Comparison of ENCODE assay signal across 25 cellular contexts in the genomic region with DNA sequence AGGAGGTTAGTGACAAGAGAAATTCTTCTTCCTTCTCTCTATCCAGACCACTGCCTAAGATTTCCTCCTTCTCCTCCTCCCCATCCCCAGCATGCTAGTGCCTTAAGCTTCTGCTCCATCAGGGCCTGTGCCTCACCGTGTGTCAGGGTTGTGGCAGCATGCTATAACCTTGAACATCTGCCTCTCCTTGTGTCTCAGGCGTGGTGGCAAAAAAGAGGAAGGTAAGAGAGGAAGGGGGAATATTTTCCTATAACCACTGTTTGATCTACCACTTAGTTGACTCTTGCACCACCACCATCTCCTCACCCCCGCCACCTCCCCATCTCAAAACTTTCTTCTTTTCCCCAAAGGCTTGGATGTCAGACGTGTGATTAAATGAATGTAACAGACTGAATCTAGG. TPM values are rescaled to one million over a fixed set of nuclear protein-coding genes. Genes with fewer than 3 reads are reported as not detected.
DNase-seq lines count a peak whose midpoint lies in the region; ATAC-seq and TF ChIP-seq lines count a peak whose summit lies in the region.
"Had no signal": no experiment of that assay in that cellular context is flagged by ENCODE, and none has a peak within 500 bp of the region (broad histone marks: within the 10 kb centered on the region; RNA-seq: fewer than 3 reads in every experiment).

No MANE protein-coding gene starts in this region.

- peak overlapping the region; percentile 45 for H3K4me2 ChIP-seq in SU-DHL-6 (ENCODE audit: low read depth, low read length, poor library complexity, severe bottlenecking)

- no peak overlapping the region for H3K4me3 Mint-ChIP-seq in stimulated activated naive B cell treated with anti-CD40 and anti-IgM and Interleukin-4, amounts not matched to agents 10 μg/mL and 1 μg/mL and 100 μg/mL, for 72 hours
- H3K4me3 Mint-ChIP-seq in chondrocyte (ENCODE audit: unreplicated experiment): no peak overlapping the region
- H3K4me3 Mint-ChIP-seq: activated CD4-positive, alpha-beta T cell treated with anti-CD3 and anti-CD28 coated beads, Interleukin-2, amount 10 ng/mL, durations not matched to agents 24 days and 14 days; activated naive CD8-positive, alpha-beta T cell treated with anti-CD3 and anti-CD28 coated beads for 36 hours; CD4-positive, CD25-positive, alpha-beta regulatory T cell; HFFc6; nephron progenitor cell had no signal

- peak overlapping the region; percentile 42 for H3K9ac ChIP-seq in SU-DHL-6 (ENCODE audit: low read length)

- H3F3A ChIP-seq in SU-DHL-6 (ENCODE audit: insufficient read depth): peaks cover 59% of the 10 kb centered on the region

- H3K27ac ChIP-seq in SU-DHL-6 (ENCODE audit: low read depth, low read length) (peak overlapping the region; percentile 87), WERI-Rb-1 (no peak overlapping the region)
- H3K27ac ChIP-seq: gastrocnemius medialis, testis had no signal

- no peaks in the 10 kb centered on the region for H3K9me3 Mint-ChIP-seq in stimulated activated naive B cell treated with anti-CD40 and anti-IgM and Interleukin-4, amounts not matched to agents 10 μg/mL and 1 μg/mL and 100 μg/mL, for 72 hours
- H3K9me3 Mint-ChIP-seq in chondrocyte (ENCODE audit: low read depth): no peaks in the 10 kb centered on the region
- H3K9me3 Mint-ChIP-seq: activated CD4-positive, alpha-beta T cell treated with anti-CD3 and anti-CD28 coated beads, Interleukin-2, amount 10 ng/mL, durations not matched to agents 24 days and 14 days; activated naive CD8-positive, alpha-beta T cell treated with anti-CD3 and anti-CD28 coated beads for 36 hours; CD4-positive, CD25-positive, alpha-beta regulatory T cell; HFFc6; nephron progenitor cell had no signal

- peak overlapping the region; percentile 1 for H3K27ac Mint-ChIP-seq in stimulated activated naive B cell treated with anti-CD40 and anti-IgM and Interleukin-4, amounts not matched to agents 10 μg/mL and 1 μg/mL and 100 μg/mL, for 72 hours
- H3K27ac Mint-ChIP-seq in chondrocyte (ENCODE audit: unreplicated experiment): no peak overlapping the region
- H3K27ac Mint-ChIP-seq: activated CD4-positive, alpha-beta T cell treated with anti-CD3 and anti-CD28 coated beads, Interleukin-2, amount 10 ng/mL, durations not matched to agents 24 days and 14 days; activated naive CD8-positive, alpha-beta T cell treated with anti-CD3 and anti-CD28 coated beads for 36 hours; CD4-positive, CD25-positive, alpha-beta regulatory T cell; HFFc6; nephron progenitor cell had no signal

- H3K9me2 ChIP-seq in SU-DHL-6 (replicated peaks; ENCODE audit: insufficient read depth, low read length): no peaks in the 10 kb centered on the region

- peaks cover 1 to 14% of the 10 kb centered on the region in 2 donors for H3K36me3 Mint-ChIP-seq in stimulated activated naive B cell treated with anti-CD40 and anti-IgM and Interleukin-4, amounts not matched to agents 10 μg/mL and 1 μg/mL and 100 μg/mL, for 72 hours
- no peaks in the 10 kb centered on the region for H3K36me3 Mint-ChIP-seq in chondrocyte (ENCODE audit: low read depth)
- H3K36me3 Mint-ChIP-seq: CD4-positive, CD25-positive, alpha-beta regulatory T cell had no signal

- ATAC-seq in stimulated activated naive B cell treated with anti-CD40 and anti-IgM and Interleukin-4, amounts not matched to agents 10 μg/mL and 1 μg/mL and 100 μg/mL, for 72 hours (replicated peaks): peak; percentile 36 to 60
- ATAC-seq: gastrocnemius medialis, SK-N-SH treated with all-trans-retinoic acid at 6 μM for 48 hours had no signal

- peak; percentile 77 for DNase-seq in SIG-M5 treated with dmso at 0.1 percent for 504 hours (lab: John Stamatoyannopoulos, UW; ENCODE audit: unreplicated experiment)
- no peak for DNase-seq in SIG-M5 (lab: John Stamatoyannopoulos, UW)
- peak; percentile 49 for DNase-seq in NOMO-1 treated with DMSO at 0.1 percent for 48 hours (lab: John Stamatoyannopoulos, UW; ENCODE audit: unreplicated experiment)
- DNase-seq in stimulated activated naive B cell treated with anti-CD40 and anti-IgM and Interleukin-4, amounts not matched to agents 10 μg/mL and 1 μg/mL and 100 μg/mL, for 72 hours: no peak
- DNase-seq in chondrocyte (ENCODE audit: low spot score): no peak
- DNase-seq in WERI-Rb-1: no peak
- no peak for DNase-seq in stimulated activated CD4-positive, alpha-beta T cell treated with anti-CD3 and anti-CD28 coated beads, Interleukin-12 subunit alpha, Interleukin-12 subunit beta, amount 100 ng/mL, for 4 hours
- DNase-seq: 8988T; activated CD4-positive, alpha-beta T cell treated with anti-CD3 and anti-CD28 coated beads, Interleukin-2, amount 10 ng/mL, durations not matched to agents 24 days and 14 days; activated naive CD8-positive, alpha-beta T cell treated with anti-CD3 and anti-CD28 coated beads for 36 hours; aorta; CD4-positive, CD25-positive, alpha-beta regulatory T cell; DND-41; gastrocnemius medialis; HFFc6; NCI-H1417; NCI-H2029 treated with DMSO at 0.1 percent for 48 hours; NCI-H526 treated with DMSO at 0.1 percent for 48 hours; nephron progenitor cell; NK-92 treated with Interleukin-12 subunit alpha and Interleukin-12 subunit beta, amount 100 ng/mL, for 24 hours; stimulated activated naive CD4-positive, alpha-beta T cell; testis had no signal

- no peaks in the 10 kb centered on the region for H4K20me1 ChIP-seq in SU-DHL-6 (ENCODE audit: low read depth, low read length)

- no peaks in the 10 kb centered on the region for H3K27me3 Mint-ChIP-seq in stimulated activated naive B cell treated with anti-CD40 and anti-IgM and Interleukin-4, amounts not matched to agents 10 μg/mL and 1 μg/mL and 100 μg/mL, for 72 hours
- no peaks in the 10 kb centered on the region for H3K27me3 Mint-ChIP-seq in chondrocyte (ENCODE audit: low read depth)
- H3K27me3 Mint-ChIP-seq: activated CD4-positive, alpha-beta T cell treated with anti-CD3 and anti-CD28 coated beads, Interleukin-2, amount 10 ng/mL, durations not matched to agents 24 days and 14 days; activated naive CD8-positive, alpha-beta T cell treated with anti-CD3 and anti-CD28 coated beads for 36 hours; CD4-positive, CD25-positive, alpha-beta regulatory T cell had no signal

- H3K4me1 Mint-ChIP-seq in stimulated activated naive B cell treated with anti-CD40 and anti-IgM and Interleukin-4, amounts not matched to agents 10 μg/mL and 1 μg/mL and 100 μg/mL, for 72 hours: peaks cover 21 to 35% of the 10 kb centered on the region in 2 donors
- no peaks in the 10 kb centered on the region for H3K4me1 Mint-ChIP-seq in chondrocyte (ENCODE audit: low read depth)
- H3K4me1 Mint-ChIP-seq: nephron progenitor cell had no signal

- TF ChIP-seq CTCF in SU-DHL-6 (IDR thresholded peaks at IDR 0.05; ENCODE audit: insufficient read depth, low read length, poor library complexity, severe bottlenecking) (no peak), chondrocyte (IDR thresholded peaks at IDR 0.05) (no peak), WERI-Rb-1 (IDR thresholded peaks at IDR 0.05; ENCODE audit: low read depth, low read length) (no peak)

- H3K36me3 ChIP-seq in SU-DHL-6 (ENCODE audit: low read length) (no peaks in the 10 kb centered on the region), WERI-Rb-1 (no peaks in the 10 kb centered on the region)
- H3K36me3 ChIP-seq: gastrocnemius medialis had no signal

- H3K4me3 ChIP-seq in SU-DHL-6 (ENCODE audit: insufficient read depth, low read length, poor library complexity, severe bottlenecking): no peak overlapping the region
- no peak overlapping the region for H3K4me3 ChIP-seq in WERI-Rb-1 (ENCODE audit: low read depth, low read length)
- H3K4me3 ChIP-seq: gastrocnemius medialis, lung, testis had no signal

- H2AFZ ChIP-seq in SU-DHL-6 (ENCODE audit: low read depth, low read length, severe bottlenecking): no peak overlapping the region

- peaks cover 6% of the 10 kb centered on the region; the same call in 1 of the 2 replicates for H3K79me2 ChIP-seq in SU-DHL-6 (ENCODE audit: insufficient read depth, low read length)

- H3K27me3 ChIP-seq in SU-DHL-6 (ENCODE audit: low read length) (no peaks in the 10 kb centered on the region), WERI-Rb-1 (ENCODE audit: insufficient read depth, low read depth, severe bottlenecking) (no peaks in the 10 kb centered on the region)
- H3K27me3 ChIP-seq: gastrocnemius medialis, testis had no signal

- H3K9me3 ChIP-seq in SU-DHL-6 (ENCODE audit: insufficient read depth, low read length) (no peaks in the 10 kb centered on the region), WERI-Rb-1 (ENCODE audit: severe bottlenecking) (peaks cover 4% of the 10 kb centered on the region)
- H3K9me3 ChIP-seq: gastrocnemius medialis, testis had no signal

RNA-seq across cellular contexts. Expression of gene PEX13, which starts 38.3 kb away (rescaled TPM):
- 22.6 to 25.0 TPM (median 23.0 TPM) in 3 replicates for total RNA-seq in chondrocyte

RNA-seq across cellular contexts. Expression of gene PUS10, which starts 38.8 kb away (rescaled TPM):
- 5.1 to 7.9 TPM (median 5.7 TPM) in 3 replicates for total RNA-seq in chondrocyte

Comparison
In these comparisons a context has a peak if more than half of its experiments do, and no peak if none do; other contexts are left out.
1. DNase-seq: peak in SIG-M5 treated with dmso at 0.1 percent for 504 hours (single experiment) and NOMO-1 treated with DMSO at 0.1 percent for 48 hours (single experiment); none in SIG-M5 (single experiment), stimulated activated naive B cell treated with anti-CD40 and anti-IgM and Interleukin-4, amounts not matched to agents 10 μg/mL and 1 μg/mL and 100 μg/mL, for 72 hours (single experiment), chondrocyte (single experiment), WERI-Rb-1 (single experiment) and stimulated activated CD4-positive, alpha-beta T cell treated with anti-CD3 and anti-CD28 coated beads, Interleukin-12 subunit alpha, Interleukin-12 subunit beta, amount 100 ng/mL, for 4 hours (single experiment).